Comparison of ENCODE assay signal across 22 cellular contexts in the genomic region with DNA sequence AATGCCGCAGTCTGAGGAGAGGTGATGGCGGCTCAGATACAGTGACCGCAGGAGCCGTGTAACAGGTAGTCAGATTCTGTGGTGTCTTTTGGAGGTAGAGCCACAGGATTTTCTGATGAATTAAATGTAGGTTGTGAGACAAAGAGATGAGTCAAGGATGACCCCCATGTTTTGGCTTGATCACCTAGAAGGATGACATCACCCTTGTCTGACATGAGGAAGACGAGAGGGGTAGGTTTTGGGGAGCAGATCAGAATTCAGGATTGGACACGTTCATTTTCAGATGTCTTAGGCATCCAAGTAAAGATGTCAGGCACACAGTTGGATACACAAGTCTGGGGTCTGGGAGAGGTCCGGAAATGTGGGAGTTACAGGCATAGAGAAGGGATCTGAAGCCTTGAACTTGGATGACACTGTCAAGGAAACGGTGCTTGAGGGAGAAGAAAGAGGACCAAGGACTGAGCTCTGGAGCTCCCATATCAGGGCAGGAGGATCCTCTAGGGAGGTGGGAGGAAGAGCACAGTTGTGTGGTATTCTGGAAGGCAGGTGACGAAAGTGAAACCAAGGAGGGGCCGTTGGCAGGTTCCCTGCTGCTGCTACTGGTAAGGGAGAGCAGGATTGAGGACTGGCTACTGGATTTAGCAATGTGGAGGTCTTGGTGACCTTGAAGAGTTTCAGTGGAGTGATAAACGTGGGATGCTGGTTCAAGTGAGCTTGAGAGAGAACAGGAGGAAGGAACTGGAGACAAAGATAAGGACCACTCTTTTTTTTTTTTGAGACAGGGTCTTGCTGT. TPM values are rescaled to one million over a fixed set of nuclear protein-coding genes. Genes with fewer than 3 reads are reported as not detected.
DNase-seq lines count a peak whose midpoint lies in the region; ATAC-seq, FAIRE-seq and TF ChIP-seq lines count a peak whose summit lies in the region.
"Had no signal": no experiment of that assay in that cellular context is flagged by ENCODE, and none has a peak within 500 bp of the region (broad histone marks: within the 10 kb centered on the region; RNA-seq: fewer than 3 reads in every experiment).

No MANE protein-coding gene starts in this region.

- no peaks in the 10 kb centered on the region for H3K27me3 Mint-ChIP-seq in activated naive CD8-positive, alpha-beta T cell
- H3K27me3 Mint-ChIP-seq in activated naive CD8-positive, alpha-beta T cell treated with anti-CD3 and anti-CD28 coated beads for 36 hours, result peaks cover 7% of the 10 kb centered on the region
- H3K27me3 Mint-ChIP-seq in Calu3 (ENCODE audit: unreplicated experiment), result no peaks in the 10 kb centered on the region

- CTCF ChIA-PET in Calu3 (lab: Charles Lee), result no interaction called here

- DNase-seq in activated naive CD8-positive, alpha-beta T cell treated with anti-CD3 and anti-CD28 coated beads for 36 hours, result no peak
- DNase-seq in NCI-H69 (lab: John Stamatoyannopoulos, UW), result peak; percentile 22
- DNase-seq in bronchial epithelial cell (ENCODE audit: low read depth), result peak; percentile 15
- no peak for DNase-seq in stimulated activated effector memory CD8-positive, alpha-beta T cell treated with anti-CD3 and anti-CD28 coated beads, Interleukin-12 subunit alpha, Interleukin-12 subunit beta, amount 100 ng/mL, for 72 hours (ENCODE audit: low spot score in 2 of 2)
- no peak for DNase-seq in GM13977 (ENCODE audit: low spot score)
- no peak for DNase-seq in Calu3
- DNase-seq: activated CD4-positive, alpha-beta T cell treated with anti-CD3 and anti-CD28 coated beads for 48 hours; activated CD8-positive, alpha-beta memory T cell treated with anti-CD3 and anti-CD28 coated beads, Interleukin-2, amount 50 U/mL, for 48 hours; activated naive CD4-positive, alpha-beta T cell; anterior cingulate cortex; central memory CD4-positive, alpha-beta T cell; dorsolateral prefrontal cortex; heart left ventricle; MM.1S; NCI-H1436; NCI-H2171; NCI-H524 treated with DMSO at 0.1 percent for 48 hours; testis had no signal

- intact Hi-C loops in Calu3 (cut with micrococcal nuclease; ENCODE audit: unreplicated experiment), result no loop called here

- peak overlapping the region; percentile 5 for H3K27ac Mint-ChIP-seq in activated naive CD8-positive, alpha-beta T cell
- no peak overlapping the region for H3K27ac Mint-ChIP-seq in activated naive CD8-positive, alpha-beta T cell treated with anti-CD3 and anti-CD28 coated beads for 36 hours
- peak overlapping the region; percentile 70 for H3K27ac Mint-ChIP-seq in stimulated activated effector memory CD8-positive, alpha-beta T cell treated with anti-CD3 and anti-CD28 coated beads, Interleukin-12 subunit alpha, Interleukin-12 subunit beta, amount 100 ng/mL, for 72 hours
- H3K27ac Mint-ChIP-seq in Calu3 (ENCODE audit: unreplicated experiment), result no peak overlapping the region

- H3K4me1 Mint-ChIP-seq in activated naive CD8-positive, alpha-beta T cell (ENCODE audit: low read depth), result peaks cover 15% of the 10 kb centered on the region
- peaks cover 11% of the 10 kb centered on the region for H3K4me1 Mint-ChIP-seq in activated naive CD8-positive, alpha-beta T cell treated with anti-CD3 and anti-CD28 coated beads for 36 hours
- peaks cover 45% of the 10 kb centered on the region for H3K4me1 Mint-ChIP-seq in stimulated activated effector memory CD8-positive, alpha-beta T cell treated with anti-CD3 and anti-CD28 coated beads, Interleukin-12 subunit alpha, Interleukin-12 subunit beta, amount 100 ng/mL, for 72 hours
- peaks cover 28% of the 10 kb centered on the region for H3K4me1 Mint-ChIP-seq in Calu3 (ENCODE audit: low read depth, unreplicated experiment)

- H3K36me3 ChIP-seq in bronchial epithelial cell (ENCODE audit: control insufficient read depth, insufficient read depth, low read length), result no peaks in the 10 kb centered on the region
- H3K36me3 ChIP-seq: heart left ventricle, prostate gland, vagina had no signal

- no peak overlapping the region for H3K4me3 Mint-ChIP-seq in activated naive CD8-positive, alpha-beta T cell
- H3K4me3 Mint-ChIP-seq in activated naive CD8-positive, alpha-beta T cell treated with anti-CD3 and anti-CD28 coated beads for 36 hours, result no peak overlapping the region
- peak overlapping the region; percentile 35 for H3K4me3 Mint-ChIP-seq in stimulated activated effector memory CD8-positive, alpha-beta T cell treated with anti-CD3 and anti-CD28 coated beads, Interleukin-12 subunit alpha, Interleukin-12 subunit beta, amount 100 ng/mL, for 72 hours
- no peak overlapping the region for H3K4me3 Mint-ChIP-seq in Calu3 (ENCODE audit: low read depth, unreplicated experiment)

- no peak for FAIRE-seq in bronchial epithelial cell (lab: Jason Lieb, UNC)

- no peaks in the 10 kb centered on the region for H3K36me3 Mint-ChIP-seq in activated naive CD8-positive, alpha-beta T cell
- H3K36me3 Mint-ChIP-seq in activated naive CD8-positive, alpha-beta T cell treated with anti-CD3 and anti-CD28 coated beads for 36 hours, result no peaks in the 10 kb centered on the region
- H3K36me3 Mint-ChIP-seq in stimulated activated effector memory CD8-positive, alpha-beta T cell treated with anti-CD3 and anti-CD28 coated beads, Interleukin-12 subunit alpha, Interleukin-12 subunit beta, amount 100 ng/mL, for 72 hours, result no peaks in the 10 kb centered on the region
- H3K36me3 Mint-ChIP-seq in Calu3 (ENCODE audit: insufficient read depth, unreplicated experiment), result no peaks in the 10 kb centered on the region

- no peaks in the 10 kb centered on the region for H3K27me3 ChIP-seq in bronchial epithelial cell (ENCODE audit: control insufficient read depth, insufficient read depth, low read length)
- H3K27me3 ChIP-seq: dorsolateral prefrontal cortex, heart left ventricle, testis, vagina had no signal

- in situ Hi-C loops in GM13977 (cut with MboI; ENCODE audit: low pct_unique_long_range_greater_than_20kb, low sequenced_read_pairs, unreplicated experiment), result no loop called here

- no peak for TF ChIP-seq CTCF in bronchial epithelial cell (IDR thresholded peaks at IDR 0.05; ENCODE audit: insufficient read depth, low read length, severe bottlenecking)
- no peak for TF ChIP-seq CTCF in GM13977 (IDR thresholded peaks at IDR 0.05; ENCODE audit: extremely low read depth, insufficient read depth, missing control alignments)
- TF ChIP-seq CTCF in Calu3 (IDR thresholded peaks at IDR 0.05; ENCODE audit: unreplicated experiment), result no peak

- ATAC-seq in stimulated activated effector memory CD8-positive, alpha-beta T cell treated with anti-CD3 and anti-CD28 coated beads, Interleukin-12 subunit alpha, Interleukin-12 subunit beta, amount 100 ng/mL, for 72 hours, result no peak
- ATAC-seq: left lobe of liver had no signal

- no TSS peak for BruUV-seq in Calu3 (replicated peaks; lab: Mats Ljungman, UMichigan)

- no peaks in the 10 kb centered on the region for H3K9me3 Mint-ChIP-seq in activated naive CD8-positive, alpha-beta T cell (ENCODE audit: low read depth)
- H3K9me3 Mint-ChIP-seq in activated naive CD8-positive, alpha-beta T cell treated with anti-CD3 and anti-CD28 coated beads for 36 hours, result no peaks in the 10 kb centered on the region
- H3K9me3 Mint-ChIP-seq in stimulated activated effector memory CD8-positive, alpha-beta T cell treated with anti-CD3 and anti-CD28 coated beads, Interleukin-12 subunit alpha, Interleukin-12 subunit beta, amount 100 ng/mL, for 72 hours, result no peaks in the 10 kb centered on the region
- H3K9me3 Mint-ChIP-seq in Calu3 (ENCODE audit: low read depth, unreplicated experiment), result no peaks in the 10 kb centered on the region

- no peak overlapping the region for H3K4me3 ChIP-seq in bronchial epithelial cell (ENCODE audit: low read depth, low read length)
- H3K4me3 ChIP-seq: dorsolateral prefrontal cortex, heart left ventricle, prostate gland, testis, vagina had no signal

RNA-seq across cellular contexts. Expression of a gene that starts 12.6 kb away (rescaled TPM):
- total RNA-seq in activated naive CD8-positive, alpha-beta T cell treated with anti-CD3 and anti-CD28 coated beads for 36 hours, result 1 to 10 TPM; 5.9 to 6.6 TPM
- total RNA-seq in bronchial epithelial cell (0.13 and 2.1 TPM in 2 replicates), Calu3 (2022) (7.0 and 7.4 TPM in 2 replicates)

RNA-seq across cellular contexts. Expression of a gene that starts 23.7 kb away (rescaled TPM):
- 10 to 100 TPM; 18.9 to 19.4 TPM for total RNA-seq in activated naive CD8-positive, alpha-beta T cell treated with anti-CD3 and anti-CD28 coated beads for 36 hours
- total RNA-seq in bronchial epithelial cell (80.8 and 86.9 TPM in 2 replicates), Calu3 (2022) (58.8 and 80.0 TPM in 2 replicates)

Comparison
In these comparisons a context has a peak if more than half of its experiments do, and no peak if none do; other contexts are left out.
1. H3K27ac Mint-ChIP-seq: peak in activated naive CD8-positive, alpha-beta T cell (single experiment) and stimulated activated effector memory CD8-positive, alpha-beta T cell treated with anti-CD3 and anti-CD28 coated beads, Interleukin-12 subunit alpha, Interleukin-12 subunit beta, amount 100 ng/mL, for 72 hours (single experiment); none in activated naive CD8-positive, alpha-beta T cell treated with anti-CD3 and anti-CD28 coated beads for 36 hours (single experiment) and Calu3 (single experiment).
2. DNase-seq: peak in NCI-H69 (single experiment) and bronchial epithelial cell (single experiment); none in activated naive CD8-positive, alpha-beta T cell treated with anti-CD3 and anti-CD28 coated beads for 36 hours (single experiment), stimulated activated effector memory CD8-positive, alpha-beta T cell treated with anti-CD3 and anti-CD28 coated beads, Interleukin-12 subunit alpha, Interleukin-12 subunit beta, amount 100 ng/mL, for 72 hours (0 of 2), GM13977 (single experiment) and Calu3 (single experiment).